13 cellular contexts compared by ENCODE assay signal in genomic region chr1:75765697-75766355, GRCh38. TPM values are rescaled to one million over a fixed set of nuclear protein-coding genes. Genes with fewer than 3 reads are reported as not detected.
DNase-seq lines count a peak whose midpoint lies in the region; ATAC-seq and TF ChIP-seq lines count a peak whose summit lies in the region.
"Had no signal": no experiment of that assay in that cellular context is flagged by ENCODE, and none has a peak within 500 bp of the region (broad histone marks: within the 10 kb centered on the region; RNA-seq: fewer than 3 reads in every experiment).

No MANE protein-coding gene starts in this region.

- WGBS in IMR-90 (ENCODE audit: extremely low coverage in 2 of 2, insufficient read length in 1 of 2), 2 experiments = no CpG with 5 or more reads among the region's 1 CpG

- H3K27ac ChIP-seq in IMR-90 (ENCODE audit: insufficient read depth, low read length) (peak overlapping the region; percentile 85), brain microvascular endothelial cell (peak overlapping the region; percentile 68), neural progenitor cell (no peak overlapping the region)
- H3K27ac ChIP-seq: adrenal gland, C4-2B had no signal

- H3K4me1 ChIP-seq in IMR-90 (ENCODE audit: control insufficient read depth, insufficient read depth, low read length) (no peaks in the 10 kb centered on the region; the same call in 1 of the 2 replicates), neural progenitor cell (no peaks in the 10 kb centered on the region)
- H3K4me1 ChIP-seq: adrenal gland had no signal

- H3K4me1 Mint-ChIP-seq in naive thymus-derived CD8-positive, alpha-beta T cell = no peaks in the 10 kb centered on the region
- H3K4me1 Mint-ChIP-seq in neural progenitor cell = no peaks in the 10 kb centered on the region

- H2AK5ac ChIP-seq in IMR-90 (ENCODE audit: low read depth, low read length) = no peak overlapping the region

- no peaks in the 10 kb centered on the region for H3K79me1 ChIP-seq in IMR-90 (ENCODE audit: low read depth in 1 of 2, low read length in 2 of 2)

- H3K36me3 Mint-ChIP-seq in naive thymus-derived CD8-positive, alpha-beta T cell = peaks cover 3 to 20% (median 3%) of the 10 kb centered on the region in 3 donors
- peaks cover 2% of the 10 kb centered on the region for H3K36me3 Mint-ChIP-seq in neural progenitor cell

- no TSS peak for BruUV-seq in IMR-90 (replicated peaks; lab: Mats Ljungman, UMichigan)

- no peak for TF ChIP-seq RAD21 in IMR-90 (IDR thresholded peaks at IDR 0.05; ENCODE audit: low read length)

- no peaks in the 10 kb centered on the region for H3K9me3 Mint-ChIP-seq in naive thymus-derived CD8-positive, alpha-beta T cell
- H3K9me3 Mint-ChIP-seq in neural progenitor cell = no peaks in the 10 kb centered on the region
- H3K9me3 Mint-ChIP-seq: T-helper 2 cell treated with Interferon-gamma antibody and Interleukin-4, amounts not matched to agents 5 μg/mL and 100 μg/mL, for 36 hours had no signal

- dilution Hi-C loops in IMR-90 (cut with HindIII; ENCODE audit: low sequenced_read_pairs, unreplicated experiment) = no loop called here

- POLR2A ChIA-PET in AG04449 (lab: Yijun Ruan, JAX) (interaction anchor here (0.7 to 1.0 kb wide), 2 partner anchors 20 to 58 kb away, joined by 3 to 7 read pairs; partner anchors contain the start of gene RABGGTB), IMR-90 (lab: Charles Lee; ENCODE audit: unreplicated experiment) (interaction anchor here (1.0 kb wide), 1 partner anchor 20 kb away, joined by 3 read pairs; the partner anchor contains the start of gene RABGGTB)
- POLR2A ChIA-PET in naive thymus-derived CD8-positive, alpha-beta T cell (lab: Charles Lee) = no interaction called here

- peak overlapping the region; percentile 99; the same call in 2 of the 3 replicates for H2BK15ac ChIP-seq in IMR-90 (ENCODE audit: low read depth, low read length)

- H3K9me3 ChIP-seq in IMR-90 (ENCODE audit: control insufficient read depth, insufficient read depth, low read length) (no peaks in the 10 kb centered on the region), neural progenitor cell (ENCODE audit: low read depth) (no peaks in the 10 kb centered on the region)
- H3K9me3 ChIP-seq: adrenal gland had no signal

- H3K4ac ChIP-seq in IMR-90 (ENCODE audit: low read depth, low read length) = peak overlapping the region; percentile 93; the same call in 1 of the 2 replicates

- no peak overlapping the region for H2AK9ac ChIP-seq in IMR-90 (replicated peaks; ENCODE audit: low read depth, low read length, poor library complexity)

- H3K4me3 ChIP-seq in AG04449 (ENCODE audit: low read depth, low read length) = no peak overlapping the region
- H3K4me3 ChIP-seq in IMR-90 (ENCODE audit: insufficient read depth, low read depth, low read length) = no peak overlapping the region
- no peak overlapping the region for H3K4me3 ChIP-seq in brain microvascular endothelial cell (ENCODE audit: low read depth, low read length)
- H3K4me3 ChIP-seq in neural progenitor cell = no peak overlapping the region
- H3K4me3 ChIP-seq: adrenal gland had no signal

- no peak overlapping the region for H3K9ac ChIP-seq in IMR-90 (ENCODE audit: low read depth, low read length)
- H3K9ac ChIP-seq in neural progenitor cell = no peak overlapping the region

- peak; percentile 94 for ATAC-seq in IMR-90 (ENCODE audit: low read depth)
- no peak for ATAC-seq in naive thymus-derived CD8-positive, alpha-beta T cell
- ATAC-seq in Right ventricle myocardium superior (ENCODE audit: poor library complexity) = no peak

- peaks cover 6% of the 10 kb centered on the region; the same call in 1 of the 2 replicates for H3K9me1 ChIP-seq in IMR-90 (ENCODE audit: insufficient read depth, low read length)

- TF ChIP-seq POLR2A in IMR-90 (IDR thresholded peaks at IDR 0.05; ENCODE audit: low read depth, low read length) = no peak

- peak overlapping the region in 1 of 2 experiments; percentile 84; a peak in 3 of 4 replicates for H4K8ac ChIP-seq in IMR-90 (ENCODE audit: low read depth in 2 of 2, low read length in 2 of 2)

- in situ Hi-C loops in IMR-90 (cut with MboI; ENCODE audit: low sequenced_read_pairs) (no loop called here), brain microvascular endothelial cell (cut with HindIII; ENCODE audit: low pct_ligation_motif_present, low sequenced_read_pairs) (no loop called here)

- no peaks in the 10 kb centered on the region for H3F3A ChIP-seq in neural progenitor cell (ENCODE audit: low read depth)

- H4K20me1 ChIP-seq in IMR-90 (ENCODE audit: insufficient read depth, low read length) (no peaks in the 10 kb centered on the region), neural progenitor cell (ENCODE audit: low read depth) (no peaks in the 10 kb centered on the region)

- H3K36me3 ChIP-seq in IMR-90 (ENCODE audit: control insufficient read depth, insufficient read depth, low read length) (no peaks in the 10 kb centered on the region), brain microvascular endothelial cell (replicated peaks) (no peaks in the 10 kb centered on the region), neural progenitor cell (peaks cover 15% of the 10 kb centered on the region)
- H3K36me3 ChIP-seq: adrenal gland had no signal

- peak; percentile 70 for DNase-seq in AG04449 (ENCODE audit: low read depth, low spot score)
- DNase-seq in IMR-90 = peak; percentile 89
- peak; percentile 21 for DNase-seq in brain microvascular endothelial cell
- DNase-seq in kidney glomerular epithelial cell (lab: John Stamatoyannopoulos, UW) = peak; percentile 51
- DNase-seq in naive thymus-derived CD8-positive, alpha-beta T cell = no peak
- no peak for DNase-seq in neural progenitor cell (ENCODE audit: low spot score)
- no peak for DNase-seq in Right ventricle myocardium superior
- DNase-seq in NOMO-1 treated with dmso at 0.1 percent for 144 hours (lab: John Stamatoyannopoulos, UW; ENCODE audit: unreplicated experiment) = no peak
- DNase-seq: adrenal gland; NCI-H1417; NK-92 treated with Interleukin-12 subunit alpha and Interleukin-12 subunit beta, amount 100 ng/mL, for 24 hours had no signal

- peak overlapping the region; percentile 76; the same call in 1 of the 2 replicates for H3K56ac ChIP-seq in IMR-90 (ENCODE audit: extremely low read depth, insufficient read depth, low read length)

- TF ChIP-seq CTCF in AG04449 (IDR thresholded peaks at IDR 0.05; ENCODE audit: insufficient read depth, low read length, missing control alignments) (no peak), IMR-90 (conservative IDR thresholded peaks at IDR 0.05; ENCODE audit: low read depth, low read length) (no peak), brain microvascular endothelial cell (IDR thresholded peaks at IDR 0.05; ENCODE audit: low read depth, low read length, missing control alignments) (no peak), neural progenitor cell (IDR thresholded peaks at IDR 0.05) (no peak)

- no peaks in the 10 kb centered on the region for H3K79me2 ChIP-seq in neural progenitor cell (ENCODE audit: low read depth)

- no peaks in the 10 kb centered on the region for H3K27me3 ChIP-seq in IMR-90 (ENCODE audit: control insufficient read depth, insufficient read depth, low read length)
- H3K27me3 ChIP-seq in brain microvascular endothelial cell (replicated peaks) = no peaks in the 10 kb centered on the region
- no peaks in the 10 kb centered on the region for H3K27me3 ChIP-seq in neural progenitor cell
- H3K27me3 ChIP-seq: adrenal gland had no signal

- H3K18ac ChIP-seq in IMR-90 (ENCODE audit: low read depth, low read length) = peak overlapping the region; percentile 86; the same call in 1 of the 2 replicates

- H3K4me2 ChIP-seq in IMR-90 (ENCODE audit: low read depth, low read length) = peak overlapping the region; percentile 90; the same call in 1 of the 2 replicates
- no peak overlapping the region for H3K4me2 ChIP-seq in neural progenitor cell

- no peak overlapping the region for H2AFZ ChIP-seq in IMR-90 (replicated peaks; ENCODE audit: low read length, poor library complexity)
- H2AFZ ChIP-seq in neural progenitor cell (replicated peaks) = no peak overlapping the region

- H3K4me3 Mint-ChIP-seq in naive thymus-derived CD8-positive, alpha-beta T cell = no peak overlapping the region
- no peak overlapping the region for H3K4me3 Mint-ChIP-seq in neural progenitor cell
- H3K4me3 Mint-ChIP-seq: T-helper 2 cell treated with Interferon-gamma antibody and Interleukin-4, amounts not matched to agents 5 μg/mL and 100 μg/mL, for 36 hours had no signal

- no peaks in the 10 kb centered on the region for H3K27me3 Mint-ChIP-seq in naive thymus-derived CD8-positive, alpha-beta T cell
- H3K27me3 Mint-ChIP-seq in neural progenitor cell (ENCODE audit: insufficient read depth, low read depth) = no peaks in the 10 kb centered on the region

- H3K23ac ChIP-seq in IMR-90 (ENCODE audit: low read depth, low read length) = peak overlapping the region; percentile 94; the same call in 1 of the 2 replicates

- peak overlapping the region in 1 of 10 donors; percentile 9 for H3K27ac Mint-ChIP-seq in naive thymus-derived CD8-positive, alpha-beta T cell
- H3K27ac Mint-ChIP-seq in neural progenitor cell = no peak overlapping the region
- H3K27ac Mint-ChIP-seq: T-helper 2 cell treated with Interferon-gamma antibody and Interleukin-4, amounts not matched to agents 5 μg/mL and 100 μg/mL, for 36 hours had no signal

- H2BK5ac ChIP-seq in IMR-90 (ENCODE audit: low read depth, low read length, poor library complexity, severe bottlenecking) = peak overlapping the region; percentile 99

- H4K91ac ChIP-seq in IMR-90 (ENCODE audit: insufficient read depth, low read depth, low read length) = peak overlapping the region; percentile 91; the same call in 1 of the 2 replicates

- peak overlapping the region; percentile 99 for H2BK20ac ChIP-seq in IMR-90 (ENCODE audit: low read depth, low read length)

- H2BK120ac ChIP-seq in IMR-90 (ENCODE audit: low read depth, low read length) = peak overlapping the region; percentile 92

- CTCF ChIA-PET in AG04449 (lab: Yijun Ruan, JAX) = no interaction called here
- CTCF ChIA-PET in IMR-90 (lab: Yijun Ruan, JAX) = interaction anchor here (0.6 kb wide), 1 partner anchor 463 kb away, joined by 3 read pairs; no protein-coding TSS in a partner anchor

- intact Hi-C loops in IMR-90 (cut with micrococcal nuclease) = loop anchor here (2.0 kb wide), 1 partner anchor 21 kb away; the partner anchor contains the start of gene RABGGTB
- intact Hi-C loops in Right ventricle myocardium superior (cut with DNase I) = no loop called here

- no peak overlapping the region; the same call in 1 of the 2 replicates for H4K5ac ChIP-seq in IMR-90 (ENCODE audit: low read depth, low read length)

- H3K14ac ChIP-seq in IMR-90 (replicated peaks; ENCODE audit: low read depth, low read length) = peak overlapping the region; percentile 96

RNA-seq across cellular contexts. Expression of gene RABGGTB, which starts 20.2 kb away (rescaled TPM):
- total RNA-seq in IMR-90 (2012; rRNA removed) (48.2 and 120 TPM in 2 replicates), neural progenitor cell (ENCODE audit: low replicate concordance) (78.0 and 132 TPM in 2 replicates), Right ventricle myocardium superior (59.3 TPM)
- polyA plus RNA-seq in IMR-90 (2012; rRNA removed) = 59.6 and 76.0 TPM in 2 replicates
- polyA plus RNA-seq in IMR-90 (2012; cell fraction: cytosol; rRNA removed) = 3.6 and 8.2 TPM in 2 replicates
- polyA plus RNA-seq in IMR-90 (2012; cell fraction: nucleus; rRNA removed; ENCODE audit: low replicate concordance) = 24.3 and 195 TPM in 2 replicates
- total RNA-seq in naive thymus-derived CD8-positive, alpha-beta T cell = 100 to 1,000 TPM; 127 to 133 TPM
- 1 to 10 TPM; 6.9 to 9.1 (median 8.2) TPM for polyA plus RNA-seq in naive thymus-derived CD8-positive, alpha-beta T cell

RNA-seq across cellular contexts. Expression of gene MSH4, which starts 30.9 kb away (rescaled TPM):
- total RNA-seq in IMR-90 (2012; rRNA removed) = under 0.01 TPM in 2 replicates
- 0.02 TPM in 1 of 2 replicates, not detected in the other for polyA plus RNA-seq in IMR-90 (2012; rRNA removed)
- polyA plus RNA-seq in IMR-90 (2012; cell fraction: cytosol; rRNA removed) = not detected in 2 replicates
- 0.02 and 0.14 TPM in 2 replicates for polyA plus RNA-seq in IMR-90 (2012; cell fraction: nucleus; rRNA removed; ENCODE audit: low replicate concordance)
- total RNA-seq in naive thymus-derived CD8-positive, alpha-beta T cell = 1 to 10 TPM in 1 of 2 experiments, under 1 TPM in 1; 0.86 to 1.0 TPM
- not detected for polyA plus RNA-seq in naive thymus-derived CD8-positive, alpha-beta T cell
- 0.09 TPM in 1 of 2 replicates, not detected in the other for total RNA-seq in neural progenitor cell (ENCODE audit: low replicate concordance)
- 0.35 TPM for total RNA-seq in Right ventricle myocardium superior

RNA-seq across cellular contexts. Expression of gene ACADM, which starts 41.3 kb away (rescaled TPM):
- total RNA-seq in IMR-90 (2012; rRNA removed) (8.6 and 21.9 TPM in 2 replicates), neural progenitor cell (ENCODE audit: low replicate concordance) (46.4 and 85.1 TPM in 2 replicates), Right ventricle myocardium superior (401 TPM)
- polyA plus RNA-seq in IMR-90 (2012; rRNA removed) = 15.1 and 18.5 TPM in 2 replicates
- 3.2 and 4.0 TPM in 2 replicates for polyA plus RNA-seq in IMR-90 (2012; cell fraction: cytosol; rRNA removed)
- polyA plus RNA-seq in IMR-90 (2012; cell fraction: nucleus; rRNA removed; ENCODE audit: low replicate concordance) = 1.4 and 12.5 TPM in 2 replicates
- 10 to 100 TPM; 29.7 to 33.1 TPM for total RNA-seq in naive thymus-derived CD8-positive, alpha-beta T cell
- polyA plus RNA-seq in naive thymus-derived CD8-positive, alpha-beta T cell = 10 to 100 TPM; 60.4 to 64.6 (median 63.2) TPM

Comparison
In these comparisons a context has a peak if more than half of its experiments do, and no peak if none do; other contexts are left out.
1. DNase-seq: peak in AG04449 (single experiment), IMR-90 (single experiment), brain microvascular endothelial cell (single experiment) and kidney glomerular epithelial cell (single experiment); none in naive thymus-derived CD8-positive, alpha-beta T cell (0 of 10), neural progenitor cell (single experiment), Right ventricle myocardium superior (single experiment) and NOMO-1 treated with dmso at 0.1 percent for 144 hours (single experiment).